Comparison of ENCODE assay signal across 16 cellular contexts in the genomic region with DNA sequence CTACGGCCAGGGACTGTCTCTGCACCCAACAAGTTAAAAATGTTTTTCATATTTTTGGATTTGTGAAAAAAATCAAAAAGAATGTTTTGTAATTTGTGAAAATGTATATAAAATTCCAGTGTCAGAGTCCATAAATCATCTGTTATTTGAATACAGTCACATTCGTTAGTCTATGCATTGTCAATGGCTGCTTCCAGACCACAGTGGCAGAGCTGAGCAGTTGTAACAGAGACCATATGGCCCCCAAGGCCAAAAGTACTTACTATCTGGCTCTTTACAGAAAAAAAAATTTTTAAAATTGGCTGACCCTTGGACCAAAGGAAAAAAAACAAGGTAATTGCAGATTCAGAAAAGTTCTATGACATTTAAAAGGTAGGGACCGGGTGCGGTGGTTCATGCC.
DNase-seq lines count a peak whose midpoint lies in the region; ATAC-seq and TF ChIP-seq lines count a peak whose summit lies in the region.
"Had no signal": no experiment of that assay in that cellular context is flagged by ENCODE, and none has a peak within 500 bp of the region (broad histone marks: within the 10 kb centered on the region; RNA-seq: fewer than 3 reads in every experiment).

No MANE protein-coding gene starts in this region.

- H3K4me2 ChIP-seq in PC-3 (ENCODE audit: low read length), result no peak overlapping the region
- H3K4me2 ChIP-seq: GM23338 had no signal

- POLR2A ChIA-PET in PC-3 (lab: Charles Lee; ENCODE audit: unreplicated experiment), result no interaction called here

- no peaks in the 10 kb centered on the region for H4K20me1 ChIP-seq in PC-3 (ENCODE audit: low read length)

- H2AFZ ChIP-seq in PC-3 (ENCODE audit: low read length), result no peak overlapping the region
- H2AFZ ChIP-seq: GM23338 had no signal

- TF ChIP-seq POLR2A in esophagus muscularis mucosa (IDR thresholded peaks at IDR 0.05; ENCODE audit: low read depth) (no peak), uterus (IDR thresholded peaks at IDR 0.05) (no peak), stomach (IDR thresholded peaks at IDR 0.05) (no peak)

- peaks cover 42% of the 10 kb centered on the region for H3K4me1 ChIP-seq in PC-3 (ENCODE audit: insufficient read depth, low read length)
- peaks cover 0 to 78% (median 68%) of the 10 kb centered on the region in 4 donors for H3K4me1 ChIP-seq in esophagus muscularis mucosa
- H3K4me1 ChIP-seq in rectal smooth muscle tissue (ENCODE audit: control insufficient read depth, insufficient read depth, low read length), result peaks cover 43% of the 10 kb centered on the region
- H3K4me1 ChIP-seq in uterus, result peaks cover 5 to 19% of the 10 kb centered on the region in 2 donors
- H3K4me1 ChIP-seq in stomach, result peaks cover 7 to 53% (median 25%) of the 10 kb centered on the region in 4 donors

- CTCF ChIA-PET in PC-3 (lab: Charles Lee), result no interaction called here

- H3F3A ChIP-seq in PC-3 (ENCODE audit: low read length, unreplicated experiment), result peaks cover 5% of the 10 kb centered on the region

- TF ChIP-seq EP300 in esophagus muscularis mucosa (IDR thresholded peaks at IDR 0.05) (no peak), stomach (IDR thresholded peaks at IDR 0.05) (no peak)

- H3K4me3 ChIP-seq in PC-3 (ENCODE audit: low read length) (no peak overlapping the region), esophagus muscularis mucosa (no peak overlapping the region), rectal smooth muscle tissue (ENCODE audit: low read length) (no peak overlapping the region), uterus (no peak overlapping the region), stomach (no peak overlapping the region)
- H3K4me3 ChIP-seq: GM12878, GM23338 had no signal

- peak overlapping the region; percentile 95 for H3K27ac ChIP-seq in PC-3 (ENCODE audit: low read length)
- peak overlapping the region; percentile 85 to 95 (median 90) for H3K27ac ChIP-seq in esophagus muscularis mucosa (replicated peaks in 1 of 4)
- peak overlapping the region; percentile 94 for H3K27ac ChIP-seq in rectal smooth muscle tissue (ENCODE audit: low read depth, low read length)
- H3K27ac ChIP-seq in uterus, result peak overlapping the region; percentile 87 to 94
- peak overlapping the region in 2 of 5 donors; percentile 15 to 86 for H3K27ac ChIP-seq in stomach

- 87% methylated on average over 4 of the region's 4 CpGs for WGBS in esophagus muscularis mucosa
- WGBS in stomach, 5 donors, result 86 to 93% (median 89%) methylated on average over 4 of the region's 4 CpGs

- TF ChIP-seq CTCF in PC-3 (conservative IDR thresholded peaks at IDR 0.05; ENCODE audit: low read depth, low read length), result no peak
- no peak for TF ChIP-seq CTCF in esophagus muscularis mucosa (IDR thresholded peaks at IDR 0.05)
- TF ChIP-seq CTCF in uterus (IDR thresholded peaks at IDR 0.05), result no peak
- TF ChIP-seq CTCF in stomach (IDR thresholded peaks at IDR 0.05), result no peak

- BruUV-seq in PC-3 (replicated peaks; lab: Mats Ljungman, UMichigan), result no TSS peak

- no peak for DNase-seq in PC-3
- no peak for DNase-seq in esophagus muscularis mucosa (ENCODE audit: extremely low spot score)
- no peak for DNase-seq in uterus
- DNase-seq in GM03348 (ENCODE audit: low spot score), result no peak
- DNase-seq in stomach, result no peak
- DNase-seq: ACHN; C1 segment of cervical spinal cord; Calu3; CD4-positive, alpha-beta T cell; DMS 273 treated with DMSO at 0.1 percent for 48 hours; H7; IMR-90 had no signal

- H3K9me2 ChIP-seq in PC-3 (replicated peaks; ENCODE audit: low read length), result no peaks in the 10 kb centered on the region

- H3K9me3 ChIP-seq in PC-3 (ENCODE audit: low read length) (no peaks in the 10 kb centered on the region), esophagus muscularis mucosa (no peaks in the 10 kb centered on the region), uterus (no peaks in the 10 kb centered on the region), stomach (no peaks in the 10 kb centered on the region)

- H3K27me3 ChIP-seq in PC-3 (ENCODE audit: low read length), result no peaks in the 10 kb centered on the region
- no peaks in the 10 kb centered on the region for H3K27me3 ChIP-seq in esophagus muscularis mucosa
- no peaks in the 10 kb centered on the region for H3K27me3 ChIP-seq in rectal smooth muscle tissue (ENCODE audit: control insufficient read depth, insufficient read depth, low read length)
- no peaks in the 10 kb centered on the region for H3K27me3 ChIP-seq in uterus
- no peaks in the 10 kb centered on the region for H3K27me3 ChIP-seq in stomach

- no peaks in the 10 kb centered on the region for H3K79me2 ChIP-seq in PC-3 (ENCODE audit: low read length)

- intact Hi-C loops in PC-3 (cut with micrococcal nuclease) (loop anchor here (2.0 kb wide), 1 partner anchor 31 kb away; no protein-coding TSS in a partner anchor), esophagus muscularis mucosa (cut with DNase I) (no loop called here), uterus (cut with DNase I; ENCODE audit: low total_unique reads) (no loop called here), stomach (cut with DNase I; ENCODE audit: low total_unique reads) (loop anchor here (10.0 kb wide), 1 partner anchor 149 kb away; no protein-coding TSS in a partner anchor)

- H3K36me3 ChIP-seq in PC-3 (ENCODE audit: low read depth, low read length), result no peaks in the 10 kb centered on the region
- no peaks in the 10 kb centered on the region for H3K36me3 ChIP-seq in esophagus muscularis mucosa
- no peaks in the 10 kb centered on the region for H3K36me3 ChIP-seq in rectal smooth muscle tissue (ENCODE audit: control insufficient read depth, insufficient read depth, low read length)
- H3K36me3 ChIP-seq in uterus, result no peaks in the 10 kb centered on the region
- H3K36me3 ChIP-seq in stomach, result no peaks in the 10 kb centered on the region

- no peak overlapping the region for H3K9ac ChIP-seq in PC-3 (ENCODE audit: low read length)
- H3K9ac ChIP-seq in rectal smooth muscle tissue (ENCODE audit: low read length), result no peak overlapping the region

- ATAC-seq in PC-3 (no peak), GM21447 (IDR thresholded peaks at IDR 0.05; ENCODE audit: unreplicated experiment) (no peak)
- ATAC-seq: GM12878, GM23338 had no signal

Comparison
In these comparisons a context has a peak if more than half of its experiments do, and no peak if none do; other contexts are left out.
1. intact Hi-C loops: an anchor here in PC-3 (2.0 kb wide) and stomach (10.0 kb wide); none called in esophagus muscularis mucosa and uterus.